Comparison of ENCODE assay signal across 1 cellular context in genomic region chr16:1326946-1327618, GRCh38.
TF ChIP-seq lines count a peak whose summit lies in the region.

No MANE protein-coding gene starts in this region.

TF ChIP-seq in HEK293, 187 proteins besides CTCF, POLR2A, EP300 and RAD21 (continued from another document):
- TF ChIP-seq PRDM2 (tag by site-specific recombination; IDR thresholded peaks at IDR 0.05; ENCODE audit: borderline replicate concordance) (no peak), ZBTB8A (tag by site-specific recombination; IDR thresholded peaks at IDR 0.05) (no peak), PATZ1 (tag by site-specific recombination; IDR thresholded peaks at IDR 0.05) (no peak), GLIS2 (tag by site-specific recombination; IDR thresholded peaks at IDR 0.05) (0 out of 2 replicates have a peak, but pooled peaks have one; percentile 31), ZNF132 (tag by site-specific recombination; IDR thresholded peaks at IDR 0.05; ENCODE audit: borderline replicate concordance) (no peak), KLF16 (tag by site-specific recombination; IDR thresholded peaks at IDR 0.05) (no peak), ZIC2 (tag by site-specific recombination; IDR thresholded peaks at IDR 0.05) (0 out of 2 replicates have a peak, but pooled peaks have one; percentile 11), SCRT2 (tag by site-specific recombination; IDR thresholded peaks at IDR 0.05) (peak; percentile 59), ZNF626 (tag by site-specific recombination; IDR thresholded peaks at IDR 0.05) (no peak)
- TF ChIP-seq, protein P1, sequence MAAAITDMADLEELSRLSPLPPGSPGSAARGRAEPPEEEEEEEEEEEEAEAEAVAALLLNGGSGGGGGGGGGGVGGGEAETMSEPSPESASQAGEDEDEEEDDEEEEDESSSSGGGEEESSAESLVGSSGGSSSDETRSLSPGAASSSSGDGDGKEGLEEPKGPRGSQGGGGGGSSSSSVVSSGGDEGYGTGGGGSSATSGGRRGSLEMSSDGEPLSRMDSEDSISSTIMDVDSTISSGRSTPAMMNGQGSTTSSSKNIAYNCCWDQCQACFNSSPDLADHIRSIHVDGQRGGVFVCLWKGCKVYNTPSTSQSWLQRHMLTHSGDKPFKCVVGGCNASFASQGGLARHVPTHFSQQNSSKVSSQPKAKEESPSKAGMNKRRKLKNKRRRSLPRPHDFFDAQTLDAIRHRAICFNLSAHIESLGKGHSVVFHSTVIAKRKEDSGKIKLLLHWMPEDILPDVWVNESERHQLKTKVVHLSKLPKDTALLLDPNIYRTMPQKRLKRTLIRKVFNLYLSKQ (tag by site-specific recombination; IDR thresholded peaks at IDR 0.05; ENCODE audit: borderline replicate concordance) = no peak
